Comparison of ENCODE assay signal across 12 cellular contexts in the genomic region with DNA sequence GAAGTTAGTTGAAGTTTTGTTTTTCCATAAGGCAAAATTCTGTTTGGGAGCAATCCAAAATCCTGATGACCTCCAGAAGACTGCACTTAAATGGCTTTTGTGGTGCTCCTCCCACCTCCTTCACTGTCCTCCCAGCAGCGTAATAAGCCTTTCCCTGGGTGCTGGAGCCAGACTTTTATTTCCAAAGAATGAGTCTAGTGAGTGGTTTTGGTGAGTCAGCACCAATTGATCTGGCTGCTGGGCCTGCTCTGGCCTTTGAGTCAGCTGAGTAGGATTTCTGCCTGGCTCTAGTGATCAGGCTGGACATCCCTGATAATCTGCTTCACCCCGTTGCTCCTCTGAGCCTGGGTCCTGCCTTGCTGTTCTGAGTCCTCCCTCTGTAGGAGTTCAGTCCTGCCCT. TPM values are rescaled to one million over a fixed set of nuclear protein-coding genes. Genes with fewer than 3 reads are reported as not detected.
DNase-seq lines count a peak whose midpoint lies in the region; ATAC-seq and TF ChIP-seq lines count a peak whose summit lies in the region.
"Had no signal": no experiment of that assay in that cellular context is flagged by ENCODE, and none has a peak within 500 bp of the region (broad histone marks: within the 10 kb centered on the region; RNA-seq: fewer than 3 reads in every experiment).

No MANE protein-coding gene starts in this region.

- DNase-seq in Right ventricle myocardium inferior (ENCODE audit: missing footprints) (no peak), left ventricle myocardium inferior (no peak), astrocyte of the hippocampus (ENCODE audit: low read depth, low spot score) (peak; percentile 88), kidney tubule cell (ENCODE audit: low spot score) (peak; percentile 62), uterus (peak; percentile 36 to 40), cortex of kidney (lab: John Stamatoyannopoulos, UW) (no peak), NCI-H82 (lab: John Stamatoyannopoulos, UW) (no peak)
- DNase-seq: activated naive CD4-positive, alpha-beta T cell; dermis blood vessel endothelial cell; NCI-H187 treated with DMSO at 0.1 percent for 48 hours; T-helper 17 cell had no signal

- no peaks in the 10 kb centered on the region for H3K36me3 ChIP-seq in left ventricle myocardium inferior
- no peaks in the 10 kb centered on the region for H3K36me3 ChIP-seq in uterus

- H3K4me3 ChIP-seq in left ventricle myocardium inferior = no peak overlapping the region
- H3K4me3 ChIP-seq in uterus = no peak overlapping the region

- peak; percentile 48 for ATAC-seq in Right ventricle myocardium inferior
- ATAC-seq in HG03457 (IDR thresholded peaks at IDR 0.05; ENCODE audit: unreplicated experiment) = no peak
- ATAC-seq: T-helper 17 cell had no signal

- TF ChIP-seq CTCF in left ventricle myocardium inferior (IDR thresholded peaks at IDR 0.05; ENCODE audit: borderline replicate concordance) = no peak
- no peak for TF ChIP-seq CTCF in uterus (IDR thresholded peaks at IDR 0.05)

- intact Hi-C loops in Right ventricle myocardium inferior (cut with DNase I) = no loop called here
- intact Hi-C loops in left ventricle myocardium inferior (cut with micrococcal nuclease) = no loop called here
- intact Hi-C loops in uterus (cut with DNase I; ENCODE audit: low total_unique reads) = no loop called here

- H3K27ac ChIP-seq in left ventricle myocardium inferior (replicated peaks) = no peak overlapping the region
- no peak overlapping the region for H3K27ac ChIP-seq in uterus

- TF ChIP-seq POLR2A in uterus (IDR thresholded peaks at IDR 0.05) = no peak

- H3K4me1 ChIP-seq in left ventricle myocardium inferior = no peaks in the 10 kb centered on the region
- H3K4me1 ChIP-seq in uterus = no peaks in the 10 kb centered on the region

- H3K9me3 ChIP-seq in left ventricle myocardium inferior (replicated peaks) (no peaks in the 10 kb centered on the region), uterus (no peaks in the 10 kb centered on the region)

- H3K27me3 ChIP-seq in left ventricle myocardium inferior (ENCODE audit: low read depth) (no peaks in the 10 kb centered on the region), uterus (no peaks in the 10 kb centered on the region)

RNA-seq across cellular contexts. Expression of gene KCND3, which starts 21.8 kb away (rescaled TPM):
- total RNA-seq in Right ventricle myocardium inferior (20.7 TPM), left ventricle myocardium inferior (19.2 TPM), uterus (10 to 100 TPM in 1 of 4 donors, 1 to 10 TPM in 3; 5.0 to 13.5 (median 7.2) TPM)

Comparison
In these comparisons a context has a peak if more than half of its experiments do, and no peak if none do; other contexts are left out.
1. DNase-seq: peak in astrocyte of the hippocampus (single experiment), kidney tubule cell (single experiment) and uterus (2 of 2); none in Right ventricle myocardium inferior (single experiment), left ventricle myocardium inferior (single experiment), cortex of kidney (single experiment) and NCI-H82 (single experiment).